In genomic region chr5:68460147-68460760, GRCh38 we compare ENCODE assay signal across 8 cellular contexts.
DNase-seq lines count a peak whose midpoint lies in the region; ATAC-seq, FAIRE-seq and TF ChIP-seq lines count a peak whose summit lies in the region.

No MANE protein-coding gene starts in this region.

- FAIRE-seq in HepG2 (lab: Jason Lieb, UNC), result no peak

- DNase-seq in activated CD4-positive, CD25-positive, alpha-beta regulatory T cell treated with anti-CD3 and anti-CD28 coated beads, Interleukin-2, amount 50 U/mL, for 16 hours (ENCODE audit: low read depth, low spot score), result peak; percentile 11
- DNase-seq in activated CD4-positive, CD25-positive, alpha-beta regulatory T cell treated with anti-CD3 and anti-CD28 coated beads, Interleukin-2, amount 50 U/mL, for 72 hours, result no peak
- DNase-seq in SK-N-DZ (ENCODE audit: low spot score) (peak; percentile 53), HepG2 (ENCODE audit: low spot score) (peak; percentile 52), superior temporal gyrus (ENCODE audit: extremely low spot score) (peak; percentile 81), GM19240 (ENCODE audit: insufficient read length, low spot score) (no peak)
- DNase-seq in central memory CD4-positive, alpha-beta T cell, result peak; percentile 43

- POLR2A ChIA-PET in HepG2 (lab: Yijun Ruan, JAX), result no interaction called here

- ATAC-seq in HG02884 (IDR thresholded peaks at IDR 0.05; ENCODE audit: unreplicated experiment) (peak; percentile 47), HepG2 (peak; percentile 60)

- H4K20me1 ChIP-seq in HepG2 (ENCODE audit: insufficient read depth, low read length), result no peaks in the 10 kb centered on the region

- H3K27ac ChIP-seq in HepG2 (ENCODE audit: extremely low read length, insufficient read depth, low read length), result no peak overlapping the region

- H3K9me3 ChIP-seq in HepG2 (ENCODE audit: low read length), result no peaks in the 10 kb centered on the region

- peaks cover 41% of the 10 kb centered on the region for H3K4me1 ChIP-seq in HepG2 (ENCODE audit: insufficient read depth, low read length)

- BruUV-seq in HepG2 (replicated peaks; lab: Mats Ljungman, UMichigan), result no TSS peak

- in situ Hi-C loops in HepG2 (cut with HindIII; ENCODE audit: extremely low pct_ligation_motif_present, low pct_unique_long_range_greater_than_20kb), result no loop called here

- no peak overlapping the region for H3K4me2 ChIP-seq in HepG2 (ENCODE audit: low read depth, low read length)

- 28% methylated on average over 3 of the region's 3 CpGs for WGBS in HepG2 (ENCODE audit: low lambda C conversion rate)

- TF ChIP-seq EP300 in HepG2 (IDR thresholded peaks at IDR 0.05; ENCODE audit: low read depth in 2 of 2, low read length in 2 of 2) (no peak), HepG2 (CRISPR knock-in tag; IDR thresholded peaks at IDR 0.05; ENCODE audit: borderline replicate concordance) (no peak)

- H3K36me3 ChIP-seq in HepG2 (replicated peaks in 1 of 2; ENCODE audit: control insufficient read depth in 1 of 2, insufficient read depth in 2 of 2, low read length in 2 of 2), result no peaks in the 10 kb centered on the region

- peaks cover 0 to 7% of the 10 kb centered on the region in 2 experiments; a peak in 1 of 5 replicates for H3K27me3 ChIP-seq in HepG2 (ENCODE audit: control insufficient read depth in 1 of 2, insufficient read depth in 2 of 2, low read length in 2 of 2)

- no peak for TF ChIP-seq POLR2A in HepG2 (IDR thresholded peaks at IDR 0.05; ENCODE audit: insufficient read depth in 1 of 2, low read depth in 2 of 2, low read length in 2 of 2)

- intact Hi-C loops in HepG2 (cut with micrococcal nuclease; ENCODE audit: unreplicated experiment), result loop anchor here (1.0 kb wide), 1 partner anchor 174 kb away; no protein-coding TSS in a partner anchor

- peak; percentile 58 for TF ChIP-seq CTCF in HepG2 (CRISPR knock-in tag; IDR thresholded peaks at IDR 0.05)

- no peak overlapping the region for H2AFZ ChIP-seq in HepG2 (ENCODE audit: low read length)

- H3K9ac ChIP-seq in HepG2 (ENCODE audit: insufficient read depth, low read depth, low read length), result no peak overlapping the region

- CTCF ChIA-PET in HepG2 (lab: Yijun Ruan, JAX; ENCODE audit: low intra/inter-chr PET ratio, low total read pairs), result interaction anchor here (2.2 kb wide), 1 partner anchor 174 kb away, joined by 13 read pairs; no protein-coding TSS in a partner anchor

- H3K79me2 ChIP-seq in HepG2 (ENCODE audit: insufficient read depth, low read length), result no peaks in the 10 kb centered on the region

- 0 out of 2 replicates have a peak, but pooled peaks have one; percentile 15 for TF ChIP-seq RAD21 in HepG2 (CRISPR knock-in tag; IDR thresholded peaks at IDR 0.05)

- no peak overlapping the region for H3K4me3 ChIP-seq in HepG2 (replicated peaks in 1 of 3; ENCODE audit: insufficient read depth in 1 of 3, low read depth in 2 of 3, low read length in 3 of 3)

TF ChIP-seq in HepG2, 621 proteins besides CTCF, POLR2A, EP300 and RAD21:
- TF ChIP-seq PHB2 (IDR thresholded peaks at IDR 0.05; ENCODE audit: partially characterized antibody) (no peak), SMC3 (IDR thresholded peaks at IDR 0.05; ENCODE audit: low read length) (0 out of 2 replicates have a peak, but pooled peaks have one; percentile 17), NR2F6 (IDR thresholded peaks at IDR 0.05) (no peak), NR2F6 (CRISPR knock-in tag; IDR thresholded peaks at IDR 0.05) (0 out of 2 replicates have a peak, but pooled peaks have one; percentile 18), AKNA (CRISPR knock-in tag; IDR thresholded peaks at IDR 0.05; ENCODE audit: borderline replicate concordance) (no peak), STAG1 (CRISPR knock-in tag; IDR thresholded peaks at IDR 0.05) (peak; percentile 64)

Comparison
In these comparisons a context has a peak if more than half of its experiments do, and no peak if none do; other contexts are left out.
1. DNase-seq: peak in activated CD4-positive, CD25-positive, alpha-beta regulatory T cell treated with anti-CD3 and anti-CD28 coated beads, Interleukin-2, amount 50 U/mL, for 16 hours (single experiment), SK-N-DZ (single experiment), central memory CD4-positive, alpha-beta T cell (single experiment), HepG2 (single experiment) and superior temporal gyrus (single experiment); none in activated CD4-positive, CD25-positive, alpha-beta regulatory T cell treated with anti-CD3 and anti-CD28 coated beads, Interleukin-2, amount 50 U/mL, for 72 hours (single experiment) and GM19240 (single experiment).